In the genomic region with DNA sequence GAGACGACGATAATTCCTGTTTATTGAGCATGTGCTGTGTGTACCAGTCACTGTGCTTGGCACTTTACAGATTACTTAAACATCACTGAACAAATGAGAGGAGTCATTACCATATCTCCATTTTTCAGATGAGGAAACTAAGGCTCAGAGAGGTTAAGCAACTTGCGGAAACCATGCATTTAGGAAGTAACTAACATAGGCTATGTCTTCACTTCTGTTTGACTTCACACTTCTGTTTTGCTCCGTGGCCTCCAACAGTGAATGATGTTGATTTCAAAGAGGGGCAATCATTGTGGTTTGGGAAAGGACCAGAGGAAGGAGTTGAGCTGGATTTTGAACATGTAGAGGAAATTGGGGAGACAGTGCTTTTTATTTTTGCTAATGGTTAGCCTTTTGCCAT, we compare ENCODE assay signal across 1 cellular context.
TF ChIP-seq lines count a peak whose summit lies in the region.

No MANE protein-coding gene starts in this region.

TF ChIP-seq in HepG2, 621 proteins besides CTCF, POLR2A, EP300 and RAD21 (continued from another document):
- TF ChIP-seq NR0B2 (CRISPR knock-in tag; IDR thresholded peaks at IDR 0.05), result no peak
- no peak for TF ChIP-seq ZNF143 (CRISPR knock-in tag; IDR thresholded peaks at IDR 0.05)
- TF ChIP-seq MXD4 (CRISPR knock-in tag; IDR thresholded peaks at IDR 0.05), result no peak
- TF ChIP-seq HNF4A (CRISPR knock-in tag; IDR thresholded peaks at IDR 0.05), result no peak
- TF ChIP-seq SMYD3 (CRISPR knock-in tag; IDR thresholded peaks at IDR 0.05), result no peak
- no peak for TF ChIP-seq TP53 (CRISPR knock-in tag; conservative IDR thresholded peaks at IDR 0.05)
- TF ChIP-seq ZNF891 (CRISPR knock-in tag; IDR thresholded peaks at IDR 0.05), result no peak
- no peak for TF ChIP-seq ZNF549 (CRISPR knock-in tag; IDR thresholded peaks at IDR 0.05)
- no peak for TF ChIP-seq ZMYM3 (CRISPR knock-in tag; IDR thresholded peaks at IDR 0.05)
- TF ChIP-seq SNRNP70 (IDR thresholded peaks at IDR 0.05; ENCODE audit: low read depth, low read length), result no peak
- no peak for TF ChIP-seq KAT8 (CRISPR knock-in tag; IDR thresholded peaks at IDR 0.05)
- no peak for TF ChIP-seq SALL1 (CRISPR knock-in tag; IDR thresholded peaks at IDR 0.05)
- TF ChIP-seq ZNF225 (CRISPR knock-in tag; IDR thresholded peaks at IDR 0.05), result no peak
- no peak for TF ChIP-seq ZNF274 (CRISPR knock-in tag; IDR thresholded peaks at IDR 0.05)
TF ChIP-seq in HepG2: peak in this region for 0.
